ENCODE assay signal across 8 cellular contexts in genomic region chr19:46787331-46788100, GRCh38. TPM values are rescaled to one million over a fixed set of nuclear protein-coding genes. Genes with fewer than 3 reads are reported as not detected.
DNase-seq lines count a peak whose midpoint lies in the region; ATAC-seq, FAIRE-seq and TF ChIP-seq lines count a peak whose summit lies in the region.

No MANE protein-coding gene starts in this region.

- intact Hi-C loops in left ventricle myocardium superior (cut with micrococcal nuclease), result no loop called here

- DNase-seq in GM23338 (ENCODE audit: low spot score), result peak; percentile 65
- peak; percentile 41 for DNase-seq in RCC 7860 (ENCODE audit: low spot score)
- peak; percentile 46 for DNase-seq in activated naive CD8-positive, alpha-beta T cell treated with anti-CD3 and anti-CD28 coated beads, Interleukin-2, amount 50 U/mL, for 24 hours
- peak; percentile 78 for DNase-seq in left ventricle myocardium superior
- DNase-seq in renal cortical epithelial cell (ENCODE audit: low read depth), result peak; percentile 42
- no peak for DNase-seq in 8988T

- H3K79me2 ChIP-seq in ACC112 (ENCODE audit: control insufficient read depth, insufficient read depth, low read length, unreplicated experiment) (peaks cover 55% of the 10 kb centered on the region), GM23338 (replicated peaks; ENCODE audit: insufficient read depth) (peaks cover 58% of the 10 kb centered on the region)

- H3K4me3 Mint-ChIP-seq in GM23338, result peak overlapping the region; percentile 97
- peak overlapping the region; percentile 97 for H3K4me3 Mint-ChIP-seq in activated naive CD8-positive, alpha-beta T cell treated with anti-CD3 and anti-CD28 coated beads, Interleukin-2, amount 50 U/mL, for 24 hours

- peak overlapping the region; percentile 100 for H3K27ac Mint-ChIP-seq in GM23338
- peak overlapping the region; percentile 98 for H3K27ac Mint-ChIP-seq in activated naive CD8-positive, alpha-beta T cell treated with anti-CD3 and anti-CD28 coated beads, Interleukin-2, amount 50 U/mL, for 24 hours

- TF ChIP-seq CTCF in GM23338 (conservative IDR thresholded peaks at IDR 0.05; ENCODE audit: low read depth in 2 of 2), result no peak

- H3K27ac ChIP-seq in ACC112 (ENCODE audit: low read depth, low read length) (peak overlapping the region; percentile 92), GM23338 (ENCODE audit: low read depth) (peak overlapping the region; percentile 94)

- H3K4me1 Mint-ChIP-seq in GM23338, result peaks cover 39% of the 10 kb centered on the region
- peaks cover 49% of the 10 kb centered on the region for H3K4me1 Mint-ChIP-seq in activated naive CD8-positive, alpha-beta T cell treated with anti-CD3 and anti-CD28 coated beads, Interleukin-2, amount 50 U/mL, for 24 hours

- H2AFZ ChIP-seq in ACC112 (ENCODE audit: low read length, unreplicated experiment) (no peak overlapping the region), GM23338 (no peak overlapping the region)

- H3K9me3 Mint-ChIP-seq in GM23338, result peaks cover 5% of the 10 kb centered on the region; the same call in 1 of the 3 replicates
- no peaks in the 10 kb centered on the region for H3K9me3 Mint-ChIP-seq in activated naive CD8-positive, alpha-beta T cell treated with anti-CD3 and anti-CD28 coated beads, Interleukin-2, amount 50 U/mL, for 24 hours

- H3K4me2 ChIP-seq in GM23338, result peak overlapping the region; percentile 99

- H4K20me1 ChIP-seq in GM23338 (replicated peaks; ENCODE audit: insufficient read depth), result peaks cover 29% of the 10 kb centered on the region

- peaks cover 51% of the 10 kb centered on the region for H3K36me3 Mint-ChIP-seq in GM23338 (ENCODE audit: low read depth)
- peaks cover 46% of the 10 kb centered on the region for H3K36me3 Mint-ChIP-seq in activated naive CD8-positive, alpha-beta T cell treated with anti-CD3 and anti-CD28 coated beads, Interleukin-2, amount 50 U/mL, for 24 hours (ENCODE audit: low read depth)

- H3K27me3 Mint-ChIP-seq in GM23338 (ENCODE audit: insufficient read depth, low read depth, poor library complexity), result peaks cover 36% of the 10 kb centered on the region
- no peaks in the 10 kb centered on the region for H3K27me3 Mint-ChIP-seq in activated naive CD8-positive, alpha-beta T cell treated with anti-CD3 and anti-CD28 coated beads, Interleukin-2, amount 50 U/mL, for 24 hours

- H3K9me2 ChIP-seq in GM23338 (ENCODE audit: insufficient read depth), result no peaks in the 10 kb centered on the region

- FAIRE-seq in RCC 7860 (lab: Jason Lieb, UNC), result no peak

- peaks cover 22% of the 10 kb centered on the region for H3K4me1 ChIP-seq in ACC112 (ENCODE audit: control insufficient read depth, insufficient read depth, low read length, unreplicated experiment)
- peaks cover 28% of the 10 kb centered on the region for H3K4me1 ChIP-seq in GM23338 (ENCODE audit: insufficient read depth)

- peaks cover 29% of the 10 kb centered on the region for H3F3A ChIP-seq in GM23338 (replicated peaks; ENCODE audit: low read depth)

- H3K4me3 ChIP-seq in ACC112 (ENCODE audit: low read depth, low read length) (peak overlapping the region; percentile 97), GM23338 (peak overlapping the region; percentile 98)

- ATAC-seq in GM23338 (peak; percentile 18), left ventricle myocardium superior (peak; percentile 52), GM21390 (IDR thresholded peaks at IDR 0.05; ENCODE audit: unreplicated experiment) (no peak)
- ATAC-seq in activated naive CD8-positive, alpha-beta T cell treated with anti-CD3 and anti-CD28 coated beads, Interleukin-2, amount 50 U/mL, for 24 hours, result no peak

- H3K36me3 ChIP-seq in ACC112 (ENCODE audit: insufficient read depth, low read length) (peaks cover 6% of the 10 kb centered on the region; the same call in 1 of the 2 replicates), GM23338 (ENCODE audit: insufficient read depth) (peaks cover 26% of the 10 kb centered on the region)

- no peaks in the 10 kb centered on the region for H3K27me3 ChIP-seq in ACC112 (ENCODE audit: insufficient read depth, low read length)
- peaks cover 6% of the 10 kb centered on the region for H3K27me3 ChIP-seq in GM23338 (ENCODE audit: insufficient read depth)

TF ChIP-seq in GM23338, 12 proteins besides CTCF, POLR2A, EP300 and RAD21:
- TF ChIP-seq POLR2AphosphoS5 (IDR thresholded peaks at IDR 0.05; ENCODE audit: low read depth), result peak; percentile 0; the same call in 1 of the 2 replicates
- 0 out of 2 replicates have a peak, but pooled peaks have one; percentile 6 for TF ChIP-seq ETS1 (IDR thresholded peaks at IDR 0.05)
- no peak for TF ChIP-seq ZNF114 (CRISPR knock-in tag; IDR thresholded peaks at IDR 0.05)

RNA-seq across cellular contexts. Expression of gene SLC1A5, which starts 0.9 kb away (rescaled TPM):
- 249 and 272 TPM in 2 replicates for total RNA-seq in GM23338 (2014; rRNA removed; shearing (Covaris generic))
- 103 and 109 TPM in 2 replicates for polyA plus RNA-seq in GM23338 (2016; fragmentation: Nextera tagmentation; extraction: Ambion mirVana)
- 6.9 TPM for total RNA-seq in left ventricle myocardium superior
- total RNA-seq in renal cortical epithelial cell, result 75.0 and 92.7 TPM in 2 replicates

RNA-seq across cellular contexts. Expression of gene STRN4, which starts 41.3 kb away (rescaled TPM):
- 131 and 140 TPM in 2 replicates for total RNA-seq in GM23338 (2014; rRNA removed; shearing (Covaris generic))
- polyA plus RNA-seq in GM23338 (2016; fragmentation: Nextera tagmentation; extraction: Ambion mirVana), result 58.0 and 62.1 TPM in 2 replicates
- 49.0 TPM for total RNA-seq in left ventricle myocardium superior
- 47.4 and 91.6 TPM in 2 replicates for total RNA-seq in renal cortical epithelial cell

RNA-seq across cellular contexts. Expression of gene FKRP, which starts 41.7 kb away (rescaled TPM):
- total RNA-seq in GM23338 (2014; rRNA removed; shearing (Covaris generic)), result 25.5 and 31.9 TPM in 2 replicates
- 8.9 and 11.5 TPM in 2 replicates for polyA plus RNA-seq in GM23338 (2016; fragmentation: Nextera tagmentation; extraction: Ambion mirVana)
- 15.3 TPM for total RNA-seq in left ventricle myocardium superior
- total RNA-seq in renal cortical epithelial cell, result 19.4 and 22.4 TPM in 2 replicates

Comparison
In these comparisons a context has a peak if more than half of its experiments do, and no peak if none do; other contexts are left out.
1. ATAC-seq: peak in GM23338 (single experiment) and left ventricle myocardium superior (single experiment); none in activated naive CD8-positive, alpha-beta T cell treated with anti-CD3 and anti-CD28 coated beads, Interleukin-2, amount 50 U/mL, for 24 hours (single experiment) and GM21390 (single experiment).